Comparison of ENCODE assay signal across 11 cellular contexts in genomic region chr1:30763654-30764248, GRCh38. TPM values are rescaled to one million over a fixed set of nuclear protein-coding genes. Genes with fewer than 3 reads are reported as not detected.
A peak's percentile ranks its signal among the peaks of the same experiment; 100 is the strongest.
DNase-seq lines count a peak whose midpoint lies in the region; ATAC-seq and TF ChIP-seq lines count a peak whose summit lies in the region.
"Had no signal": no experiment of that assay in that cellular context is flagged by ENCODE, and none has a peak within 500 bp of the region (broad histone marks: within the 10 kb centered on the region; RNA-seq: fewer than 3 reads in every experiment).

No MANE protein-coding gene starts in this region.

- H3K27ac Mint-ChIP-seq in activated B cell treated with CpG ODN at 0.5 μM for 24 hours: peak overlapping the region; percentile 80
- H3K27ac Mint-ChIP-seq in H9: peak overlapping the region in 1 of 3 experiments; percentile 86; a peak in 2 of 7 replicates
- H3K27ac Mint-ChIP-seq: immature natural killer cell had no signal

- POLR2A ChIA-PET in activated B cell treated with CpG ODN at 0.5 μM for 24 hours (lab: Charles Lee): interaction anchor here (1.5 to 25.3 kb wide), 5 partner anchors 9 to 44 kb away, joined by 10 to 662 read pairs (median 45); partner anchors contain the start of gene MATN1

- H3K4me2 ChIP-seq in H9 (ENCODE audit: insufficient read depth, insufficient read length, low read length): no peak overlapping the region

- H4K5ac ChIP-seq in H9 (ENCODE audit: insufficient read length, low read depth, low read length): no peak overlapping the region

- H3T11ph ChIP-seq in H9 (ENCODE audit: low read length): no peak overlapping the region

- H3K9me3 ChIP-seq in skeletal muscle tissue (ENCODE audit: control insufficient read depth in 3 of 3, low read length in 3 of 3): no peaks in the 10 kb centered on the region
- H3K9me3 ChIP-seq in H9 (ENCODE audit: control insufficient read depth, low read depth, low read length): no peaks in the 10 kb centered on the region

- H3K4ac ChIP-seq in H9 (ENCODE audit: low read depth, low read length): no peak overlapping the region

- H3K9me3 Mint-ChIP-seq in activated B cell treated with CpG ODN at 0.5 μM for 24 hours (no peaks in the 10 kb centered on the region), H9 (peaks cover 0 to 4% of the 10 kb centered on the region in 2 experiments; a peak in 3 of 5 replicates)
- H3K9me3 Mint-ChIP-seq: immature natural killer cell had no signal

- H3K4me1 ChIP-seq in skeletal muscle tissue (ENCODE audit: control insufficient read depth in 3 of 3, insufficient read depth in 3 of 3, low read length in 3 of 3): peaks cover 13 to 36% (median 29%) of the 10 kb centered on the region in 3 donors
- no peaks in the 10 kb centered on the region for H3K4me1 ChIP-seq in H9 (ENCODE audit: insufficient read depth, low read length)

- no peaks in the 10 kb centered on the region for H3K27me3 Mint-ChIP-seq in activated B cell treated with CpG ODN at 0.5 μM for 24 hours
- peaks cover 4% of the 10 kb centered on the region for H3K27me3 Mint-ChIP-seq in H9 (ENCODE audit: low read depth)

- no peaks in the 10 kb centered on the region for H4K20me1 ChIP-seq in H9 (ENCODE audit: control insufficient read depth, insufficient read depth, insufficient read length)

- intact Hi-C loops in activated B cell treated with CpG ODN at 0.5 μM for 24 hours (cut with micrococcal nuclease): no loop called here

- WGBS in H9 (ENCODE audit: extremely low coverage, insufficient read length, low lambda C conversion rate): no CpG with 5 or more reads among the region's 10 CpGs

- no peak overlapping the region for H3K4me3 ChIP-seq in skeletal muscle tissue (ENCODE audit: low read length in 3 of 3)

- H3K9ac ChIP-seq in skeletal muscle tissue (ENCODE audit: low read depth in 1 of 3, low read length in 3 of 3) (peak overlapping the region in 1 of 3 donors; percentile 70), H9 (ENCODE audit: extremely low read depth, insufficient read length, low read length) (no peak overlapping the region)

- no peak overlapping the region for H2BK120ac ChIP-seq in H9 (ENCODE audit: low read depth, low read length, poor library complexity, severe bottlenecking)

- no peaks in the 10 kb centered on the region for H3K79me1 ChIP-seq in H9 (ENCODE audit: insufficient read depth, low read depth, low read length, poor library complexity, severe bottlenecking)

- H3K4me1 Mint-ChIP-seq in activated B cell treated with CpG ODN at 0.5 μM for 24 hours (peaks cover 76% of the 10 kb centered on the region), H9 (peaks cover 19 to 26% of the 10 kb centered on the region in 2 experiments)

- H3K14ac ChIP-seq in H9 (ENCODE audit: insufficient read depth, low read length): no peak overlapping the region

- H3K27ac ChIP-seq in skeletal muscle tissue (ENCODE audit: low read depth, low read length) (peak overlapping the region; percentile 74), H9 (ENCODE audit: insufficient read length, low read depth, low read length) (no peak overlapping the region)

- no peak overlapping the region for H3K4me3 Mint-ChIP-seq in activated B cell treated with CpG ODN at 0.5 μM for 24 hours
- H3K4me3 Mint-ChIP-seq in H9: no peak overlapping the region
- H3K4me3 Mint-ChIP-seq: immature natural killer cell had no signal

- no peaks in the 10 kb centered on the region for H3K36me3 ChIP-seq in skeletal muscle tissue (ENCODE audit: control insufficient read depth in 3 of 3, insufficient read depth in 3 of 3, low read length in 3 of 3)

- no peaks in the 10 kb centered on the region for H3K79me2 ChIP-seq in H9 (ENCODE audit: insufficient read depth, low read length)

- H3K18ac ChIP-seq in H9 (ENCODE audit: insufficient read length, low read depth, low read length): no peak overlapping the region

- H3K36me3 Mint-ChIP-seq in activated B cell treated with CpG ODN at 0.5 μM for 24 hours (ENCODE audit: low read depth): no peaks in the 10 kb centered on the region
- peaks cover 0 to 5% (median 0%) of the 10 kb centered on the region in 3 experiments; a peak in 1 of 7 replicates for H3K36me3 Mint-ChIP-seq in H9 (ENCODE audit: insufficient read depth in 1 of 3, low read depth in 3 of 3)
- H3K36me3 Mint-ChIP-seq: immature natural killer cell had no signal

- H2BK20ac ChIP-seq in H9 (ENCODE audit: low read depth, low read length, poor library complexity, severe bottlenecking): no peak overlapping the region

- no peak overlapping the region for H2AFZ ChIP-seq in H9 (ENCODE audit: low read length)

- H2BK12ac ChIP-seq in H9 (ENCODE audit: insufficient read length, low read depth, low read length): no peak overlapping the region

- ATAC-seq in activated B cell treated with CpG ODN at 0.5 μM for 24 hours (ENCODE audit: low read depth): no peak

- no peak overlapping the region for H2AK5ac ChIP-seq in H9 (ENCODE audit: insufficient read length, low read length)

- H2BK15ac ChIP-seq in H9 (ENCODE audit: low read depth, low read length): no peak overlapping the region

- H4K91ac ChIP-seq in H9 (ENCODE audit: insufficient read length, low read depth, low read length): no peak overlapping the region

- no peaks in the 10 kb centered on the region for H3K23me2 ChIP-seq in H9 (ENCODE audit: insufficient read length, low read depth, low read length, poor library complexity, severe bottlenecking)

- TF ChIP-seq CTCF in activated B cell treated with CpG ODN at 0.5 μM for 24 hours (IDR thresholded peaks at IDR 0.05) (no peak), H9 (conservative IDR thresholded peaks at IDR 0.05) (no peak)

- DNase-seq in GM03348 (ENCODE audit: low spot score) (peak; percentile 71), activated B cell treated with CpG ODN at 0.5 μM for 24 hours (no peak), hypothalamus (lab: John Stamatoyannopoulos, UW) (peak in 27 of 51 donors; percentile 21 to 77 (median 37)), H9 (no peak), NCI-H1105 (lab: John Stamatoyannopoulos, UW) (no peak), NCI-H226 (no peak), DMS53 treated with DMSO at 0.1 percent for 48 hours (lab: John Stamatoyannopoulos, UW; ENCODE audit: unreplicated experiment) (no peak)
- DNase-seq: activated CD4-positive, alpha-beta T cell treated with anti-CD3 and anti-CD28 coated beads for 48 hours; immature natural killer cell; stimulated activated CD4-positive, alpha-beta T cell treated with anti-CD3 and anti-CD28 coated beads, Interleukin-2, amount 100 ng/mL, for 48 hours had no signal

- CTCF ChIA-PET in activated B cell treated with CpG ODN at 0.5 μM for 24 hours (lab: Charles Lee): interaction anchor here (0.7 kb wide), 1 partner anchor 16 kb away, joined by 4 read pairs; no protein-coding TSS in a partner anchor

- no peak overlapping the region for H2BK5ac ChIP-seq in H9 (ENCODE audit: insufficient read length, low read length)

- no peak overlapping the region for H3K56ac ChIP-seq in H9 (ENCODE audit: insufficient read length, low read depth, low read length)

- no peak overlapping the region for H4K8ac ChIP-seq in H9 (replicated peaks; ENCODE audit: insufficient read length, low read depth, low read length)

- no peak overlapping the region for H3K23ac ChIP-seq in H9 (ENCODE audit: insufficient read length, low read depth, low read length)

- H3K27me3 ChIP-seq in skeletal muscle tissue (ENCODE audit: control insufficient read depth in 3 of 3, insufficient read depth in 3 of 3, low read length in 3 of 3) (no peaks in the 10 kb centered on the region), H9 (ENCODE audit: insufficient read depth, low read length) (no peaks in the 10 kb centered on the region; the same call in 1 of the 2 replicates)

RNA-seq across cellular contexts. Expression of gene LAPTM5, which starts 6.2 kb away (rescaled TPM):
- total RNA-seq in activated B cell treated with CpG ODN at 0.5 μM for 24 hours (726 and 766 TPM in 2 replicates), skeletal muscle tissue (7.3 TPM), H9 (2021) (0.15 and 0.20 TPM in 2 replicates)

RNA-seq across cellular contexts. Expression of gene MATN1, which starts 40.4 kb away (rescaled TPM):
- total RNA-seq in activated B cell treated with CpG ODN at 0.5 μM for 24 hours: 0.93 and 1.2 TPM in 2 replicates
- 1.6 TPM for total RNA-seq in skeletal muscle tissue
- not detected in 2 replicates for total RNA-seq in H9 (2021)

Comparison
In these comparisons a context has a peak if more than half of its experiments do, and no peak if none do; other contexts are left out.
1. DNase-seq: peak in GM03348 (single experiment) and hypothalamus (27 of 51); none in activated B cell treated with CpG ODN at 0.5 μM for 24 hours (single experiment), H9 (single experiment), NCI-H1105 (single experiment), NCI-H226 (single experiment) and DMS53 treated with DMSO at 0.1 percent for 48 hours (single experiment).
2. RNA of gene LAPTM5, which starts 6.2 kb away (total RNA-seq): 726 to 766 TPM in activated B cell treated with CpG ODN at 0.5 μM for 24 hours; 7.3 TPM in skeletal muscle tissue (single experiment) and 0.15 to 0.20 TPM in H9; every median in the first group is over 10 times any median in the second.